ENCODE assay signal across 9 cellular contexts in genomic region chr17:56452469-56452868, GRCh38.
"Had no signal": no experiment of that assay in that cellular context is flagged by ENCODE, and none has a peak within 500 bp of the region (broad histone marks: within the 10 kb centered on the region; RNA-seq: fewer than 3 reads in every experiment).

No MANE protein-coding gene starts in this region.

- H3K27ac Mint-ChIP-seq: H9, HFFc6 had no signal

- H3K4me3 Mint-ChIP-seq: H9, HFFc6 had no signal

- FAIRE-seq: H54 had no signal

- H3K27ac ChIP-seq: GM23248, HL-60 had no signal

- H2AFZ ChIP-seq: GM23248 had no signal

- H3K9me3 Mint-ChIP-seq: H9, HFFc6 had no signal

- H3K9ac ChIP-seq: GM23248 had no signal

- DNase-seq: GM23248, GOT3, H9, HFFc6, IMR-90, KG1 had no signal

- ATAC-seq: HCT116 had no signal

- H3K4me3 ChIP-seq: GM23248 had no signal
